In the genomic region with DNA sequence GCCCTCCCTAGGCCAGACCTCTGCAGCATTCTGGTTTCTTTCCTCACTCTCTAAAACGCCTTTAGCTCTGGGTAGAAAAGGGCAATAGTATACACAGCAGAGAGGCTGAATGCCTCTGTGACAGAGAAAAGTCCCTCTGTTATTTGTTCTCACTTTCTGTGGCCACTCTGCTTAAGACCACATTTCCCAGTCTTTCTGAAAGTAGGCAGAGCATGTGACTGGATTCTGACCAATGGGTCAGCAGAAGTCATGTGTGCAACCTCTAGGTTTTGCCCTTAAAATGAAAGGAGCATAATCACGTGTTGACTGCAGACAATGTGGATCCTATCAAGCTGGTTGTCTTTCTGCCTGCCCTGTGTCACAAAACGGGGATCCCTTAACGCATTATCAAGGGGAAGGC, we compare ENCODE assay signal across 31 cellular contexts.
DNase-seq lines count a peak whose midpoint lies in the region; ATAC-seq and TF ChIP-seq lines count a peak whose summit lies in the region.
"Had no signal": no experiment of that assay in that cellular context is flagged by ENCODE, and none has a peak within 500 bp of the region (broad histone marks: within the 10 kb centered on the region; RNA-seq: fewer than 3 reads in every experiment).

No MANE protein-coding gene starts in this region.

- no peak for TF ChIP-seq EP300 in upper lobe of left lung (IDR thresholded peaks at IDR 0.05)

- H3K4me3 ChIP-seq in CD8-positive, alpha-beta memory T cell (ENCODE audit: low read length): no peak overlapping the region
- no peak overlapping the region for H3K4me3 ChIP-seq in upper lobe of left lung
- H3K4me3 ChIP-seq: heart left ventricle, lower lobe of right lung, MG63, skin epidermis, stomach, thyroid gland had no signal

- H3K27ac ChIP-seq in CD8-positive, alpha-beta memory T cell (ENCODE audit: low read depth, low read length): no peak overlapping the region
- H3K27ac ChIP-seq in upper lobe of left lung: no peak overlapping the region
- H3K27ac ChIP-seq: heart left ventricle, lower lobe of right lung, skin epidermis, thyroid gland had no signal

- peak; percentile 78 for ATAC-seq in GM18508 (IDR thresholded peaks at IDR 0.05; ENCODE audit: insufficient read depth, unreplicated experiment)
- peak; percentile 46 for ATAC-seq in GM21390 (IDR thresholded peaks at IDR 0.05; ENCODE audit: unreplicated experiment)
- peak; percentile 56 for ATAC-seq in HG03378 (IDR thresholded peaks at IDR 0.05; ENCODE audit: unreplicated experiment)
- ATAC-seq in upper lobe of left lung (ENCODE audit: low FRiP score in 2 of 2): no peak
- ATAC-seq: activated T-cell treated with anti-CD3 and anti-CD28 coated beads, Interleukin-2, amount 50 U/mL, for 4 hours; esophagus mucosa; heart left ventricle; lower lobe of right lung; natural killer cell treated with Interleukin-12 subunit alpha and Interleukin-12 subunit beta and Interleukin-15 and Interleukin-18, amount 100 ng/mL, for 72 hours; PC-3; Right ventricle myocardium inferior had no signal

- H3K36me3 ChIP-seq in CD8-positive, alpha-beta memory T cell (ENCODE audit: insufficient read depth, low read length): no peaks in the 10 kb centered on the region
- H3K36me3 ChIP-seq in upper lobe of left lung: no peaks in the 10 kb centered on the region
- H3K36me3 ChIP-seq: heart left ventricle, lower lobe of right lung, MG63, stomach, thyroid gland had no signal

- CTCF ChIA-PET in CD8-positive, alpha-beta memory T cell (lab: Charles Lee): no interaction called here

- H3K9me3 ChIP-seq in CD8-positive, alpha-beta memory T cell (ENCODE audit: low read length): no peaks in the 10 kb centered on the region
- H3K9me3 ChIP-seq in upper lobe of left lung: peaks cover 0 to 8% (median 0%) of the 10 kb centered on the region in 4 donors
- H3K9me3 ChIP-seq: lower lobe of right lung, thyroid gland had no signal

- no peak overlapping the region for H3K4me3 Mint-ChIP-seq in CD8-positive, alpha-beta memory T cell
- H3K4me3 Mint-ChIP-seq: activated CD4-positive, alpha-beta T cell treated with anti-CD3 and anti-CD28 coated beads, Interleukin-2, amount 10 ng/mL, durations not matched to agents 7 days and 5 days; activated T-cell treated with anti-CD3 and anti-CD28 coated beads, Interleukin-2, amount 50 U/mL, for 4 hours; CD4-positive, alpha-beta memory T cell; natural killer cell treated with Interleukin-12 subunit alpha and Interleukin-12 subunit beta and Interleukin-15 and Interleukin-18, amount 100 ng/mL, for 72 hours had no signal

- no peaks in the 10 kb centered on the region for H3K27me3 ChIP-seq in CD8-positive, alpha-beta memory T cell (ENCODE audit: insufficient read depth, low read length, poor library complexity, severe bottlenecking)
- no peaks in the 10 kb centered on the region for H3K27me3 ChIP-seq in upper lobe of left lung
- H3K27me3 ChIP-seq: heart left ventricle, stomach, thyroid gland had no signal

- no peak overlapping the region for H3K27ac Mint-ChIP-seq in CD8-positive, alpha-beta memory T cell
- H3K27ac Mint-ChIP-seq: activated CD4-positive, alpha-beta T cell treated with anti-CD3 and anti-CD28 coated beads, Interleukin-2, amount 10 ng/mL, durations not matched to agents 7 days and 5 days; CD4-positive, alpha-beta memory T cell; natural killer cell treated with Interleukin-12 subunit alpha and Interleukin-12 subunit beta and Interleukin-15 and Interleukin-18, amount 100 ng/mL, for 72 hours had no signal

- TF ChIP-seq POLR2A in upper lobe of left lung (IDR thresholded peaks at IDR 0.05): no peak

- no peaks in the 10 kb centered on the region for H3K4me1 ChIP-seq in CD8-positive, alpha-beta memory T cell (ENCODE audit: insufficient read depth, low read length)
- no peaks in the 10 kb centered on the region for H3K4me1 ChIP-seq in upper lobe of left lung
- H3K4me1 ChIP-seq: lower lobe of right lung, stomach, thyroid gland had no signal

- WGBS in upper lobe of left lung, 2 donors: 76 to 78% methylated on average over 4 of the region's 4 CpGs

- peaks cover 0 to 7% (median 2%) of the 10 kb centered on the region in 5 donors for H3K9me3 Mint-ChIP-seq in CD8-positive, alpha-beta memory T cell
- H3K9me3 Mint-ChIP-seq: activated CD4-positive, alpha-beta T cell treated with anti-CD3 and anti-CD28 coated beads, Interleukin-2, amount 10 ng/mL, durations not matched to agents 7 days and 5 days had no signal

- no peaks in the 10 kb centered on the region for H3K4me1 Mint-ChIP-seq in CD8-positive, alpha-beta memory T cell
- H3K4me1 Mint-ChIP-seq: activated CD4-positive, alpha-beta T cell treated with anti-CD3 and anti-CD28 coated beads, Interleukin-2, amount 10 ng/mL, durations not matched to agents 7 days and 5 days; CD4-positive, alpha-beta memory T cell had no signal

- DNase-seq in SK-MEL-5 (ENCODE audit: low read depth, low spot score): peak; percentile 45
- no peak for DNase-seq in HuH-7 (ENCODE audit: low spot score)
- DNase-seq in activated CD8-positive, alpha-beta memory T cell treated with anti-CD3 and anti-CD28 coated beads, Interleukin-2, amount 50 U/mL, for 4 hours: no peak
- no peak for DNase-seq in CD8-positive, alpha-beta memory T cell
- no peak for DNase-seq in upper lobe of left lung
- DNase-seq: activated CD4-positive, alpha-beta T cell treated with anti-CD3 and anti-CD28 coated beads, Interleukin-2, amount 10 ng/mL, durations not matched to agents 7 days and 5 days; activated T-cell treated with anti-CD3 and anti-CD28 coated beads, Interleukin-2, amount 50 U/mL, for 4 hours; AML-193; CD4-positive, alpha-beta memory T cell; central memory CD4-positive, alpha-beta T cell; foreskin fibroblast; heart left ventricle; KG1; lower lobe of right lung; MG63; NCI-H1436; NCI-H2081 treated with DMSO at 0.1 percent for 48 hours; NCI-H446 treated with DMSO at 0.1 percent for 48 hours; PC-3; retina; stimulated activated CD8-positive, alpha-beta memory T cell treated with anti-CD3 and anti-CD28 coated beads, Interleukin-4, amount 100 ng/mL, for 48 hours; stomach; T-helper 9 cell; thyroid gland had no signal

- H3K36me3 Mint-ChIP-seq in CD8-positive, alpha-beta memory T cell: no peaks in the 10 kb centered on the region
- H3K36me3 Mint-ChIP-seq: CD4-positive, alpha-beta memory T cell; natural killer cell treated with Interleukin-12 subunit alpha and Interleukin-12 subunit beta and Interleukin-15 and Interleukin-18, amount 100 ng/mL, for 72 hours had no signal

- in situ Hi-C loops in SK-MEL-5 (cut with HindIII; ENCODE audit: low pct_unique_long_range_greater_than_20kb, low sequenced_read_pairs): no loop called here

- no peak for TF ChIP-seq CTCF in upper lobe of left lung (IDR thresholded peaks at IDR 0.05)

- POLR2A ChIA-PET in CD8-positive, alpha-beta memory T cell (lab: Charles Lee): no interaction called here

- peaks cover 2 to 15% of the 10 kb centered on the region in 2 donors for H3K27me3 Mint-ChIP-seq in CD8-positive, alpha-beta memory T cell

Comparison
In these comparisons a context has a peak if more than half of its experiments do, and no peak if none do; other contexts are left out.
1. ATAC-seq: peak in GM18508 (single experiment), GM21390 (single experiment) and HG03378 (single experiment); none in upper lobe of left lung (0 of 2).